30 cellular contexts compared by ENCODE assay signal in genomic region chr6:160278311-160278710, GRCh38. TPM values are rescaled to one million over a fixed set of nuclear protein-coding genes. Genes with fewer than 3 reads are reported as not detected.
"Had no signal": no experiment of that assay in that cellular context is flagged by ENCODE, and none has a peak within 500 bp of the region (broad histone marks: within the 10 kb centered on the region; RNA-seq: fewer than 3 reads in every experiment).

No MANE protein-coding gene starts in this region.

- H3K4me3 ChIP-seq: left ventricle myocardium inferior, lung, mucosa of descending colon, pancreas, prostate gland, sigmoid colon, spleen, thyroid gland, transverse colon, upper lobe of left lung, vagina had no signal

- H3K9me3 Mint-ChIP-seq: natural killer cell treated with Interleukin-12 subunit alpha and Interleukin-12 subunit beta and Interleukin-15 and Interleukin-18, amount 100 ng/mL, for 72 hours; stimulated activated effector memory CD8-positive, alpha-beta T cell treated with anti-CD3 and anti-CD28 coated beads, Interleukin-12 subunit alpha, Interleukin-12 subunit beta, amount 100 ng/mL, for 72 hours; stimulated activated naive CD8-positive, alpha-beta T cell treated with anti-CD3 and anti-CD28 coated beads, Interleukin-15, amount 100 ng/mL, for 72 hours had no signal

- H3K27me3 ChIP-seq: pancreas, sigmoid colon, spleen, testis, thyroid gland, transverse colon, upper lobe of left lung, vagina had no signal

- H3K27ac ChIP-seq: left ventricle myocardium inferior, pancreas, prostate gland, sigmoid colon, spleen, testis, thyroid gland, transverse colon, upper lobe of left lung, vagina had no signal

- H3K36me3 Mint-ChIP-seq: naive thymus-derived CD4-positive, alpha-beta T cell; natural killer cell treated with Interleukin-12 subunit alpha and Interleukin-12 subunit beta and Interleukin-15 and Interleukin-18, amount 100 ng/mL, for 72 hours; stimulated activated effector memory CD8-positive, alpha-beta T cell treated with anti-CD3 and anti-CD28 coated beads, Interleukin-12 subunit alpha, Interleukin-12 subunit beta, amount 100 ng/mL, for 72 hours had no signal

- H3K9me3 ChIP-seq: mucosa of descending colon, pancreas, prostate gland, testis, thyroid gland, transverse colon, upper lobe of left lung, vagina had no signal

- H3K4me1 Mint-ChIP-seq: naive thymus-derived CD4-positive, alpha-beta T cell; stimulated activated effector memory CD8-positive, alpha-beta T cell treated with anti-CD3 and anti-CD28 coated beads, Interleukin-12 subunit alpha, Interleukin-12 subunit beta, amount 100 ng/mL, for 72 hours; stimulated activated naive CD8-positive, alpha-beta T cell treated with anti-CD3 and anti-CD28 coated beads, Interleukin-15, amount 100 ng/mL, for 72 hours had no signal

- H3K4me3 Mint-ChIP-seq: naive thymus-derived CD4-positive, alpha-beta T cell; natural killer cell treated with Interleukin-12 subunit alpha and Interleukin-12 subunit beta and Interleukin-15 and Interleukin-18, amount 100 ng/mL, for 72 hours; stimulated activated effector memory CD8-positive, alpha-beta T cell treated with anti-CD3 and anti-CD28 coated beads, Interleukin-12 subunit alpha, Interleukin-12 subunit beta, amount 100 ng/mL, for 72 hours; stimulated activated naive CD8-positive, alpha-beta T cell treated with anti-CD3 and anti-CD28 coated beads, Interleukin-15, amount 100 ng/mL, for 72 hours had no signal

- ATAC-seq: mucosa of descending colon; naive thymus-derived CD4-positive, alpha-beta T cell; natural killer cell treated with Interleukin-12 subunit alpha and Interleukin-12 subunit beta and Interleukin-15 and Interleukin-18, amount 100 ng/mL, for 72 hours; pancreas; stimulated activated effector memory CD8-positive, alpha-beta T cell treated with anti-CD3 and anti-CD28 coated beads, Interleukin-12 subunit alpha, Interleukin-12 subunit beta, amount 100 ng/mL, for 72 hours; stimulated activated naive CD8-positive, alpha-beta T cell treated with anti-CD3 and anti-CD28 coated beads, Interleukin-15, amount 100 ng/mL, for 72 hours had no signal

- H3K36me3 ChIP-seq: left ventricle myocardium inferior, pancreas, prostate gland, sigmoid colon, spleen, thyroid gland, transverse colon, upper lobe of left lung, vagina had no signal

- DNase-seq: islet precursor cell; left ventricle myocardium inferior; midbrain; mucosa of descending colon; naive thymus-derived CD4-positive, alpha-beta T cell; pancreas; retina; right cardiac atrium; sigmoid colon; small intestine; spleen; stimulated activated CD4-positive, alpha-beta T cell treated with anti-CD3 and anti-CD28 coated beads, Interleukin-4, amount 100 ng/mL, for 24 hours; stimulated activated naive CD4-positive, alpha-beta T cell treated with Interleukin-2 at 50 U/mL for 16 hours; stimulated activated naive CD8-positive, alpha-beta T cell treated with anti-CD3 and anti-CD28 coated beads, Interleukin-15, amount 100 ng/mL, for 72 hours; substantia nigra; testis; thyroid gland; transverse colon; upper lobe of left lung had no signal

- H3K27ac Mint-ChIP-seq: naive thymus-derived CD4-positive, alpha-beta T cell; natural killer cell treated with Interleukin-12 subunit alpha and Interleukin-12 subunit beta and Interleukin-15 and Interleukin-18, amount 100 ng/mL, for 72 hours; stimulated activated effector memory CD8-positive, alpha-beta T cell treated with anti-CD3 and anti-CD28 coated beads, Interleukin-12 subunit alpha, Interleukin-12 subunit beta, amount 100 ng/mL, for 72 hours had no signal

- H3K4me1 ChIP-seq: left ventricle myocardium inferior, pancreas, prostate gland, sigmoid colon, spleen, testis, thyroid gland, upper lobe of left lung had no signal

RNA-seq across cellular contexts. Expression of gene SLC22A2, which starts 19.7 kb away (rescaled TPM):
- total RNA-seq: left ventricle myocardium inferior; lower leg skin; lung; mesenteric fat pad; myocyte; naive thymus-derived CD4-positive, alpha-beta T cell; natural killer cell treated with Interleukin-12 subunit alpha and Interleukin-12 subunit beta and Interleukin-15 and Interleukin-18, amount 100 ng/mL, for 72 hours; omental fat pad; pancreas; prostate gland; right cardiac atrium; spleen; thyroid gland; transverse colon; upper lobe of left lung; urinary bladder; vagina had no signal
- polyA plus RNA-seq: lung; naive thymus-derived CD4-positive, alpha-beta T cell; neural cell; pancreas; sigmoid colon; small intestine; spleen had no signal
